In the genomic region with DNA sequence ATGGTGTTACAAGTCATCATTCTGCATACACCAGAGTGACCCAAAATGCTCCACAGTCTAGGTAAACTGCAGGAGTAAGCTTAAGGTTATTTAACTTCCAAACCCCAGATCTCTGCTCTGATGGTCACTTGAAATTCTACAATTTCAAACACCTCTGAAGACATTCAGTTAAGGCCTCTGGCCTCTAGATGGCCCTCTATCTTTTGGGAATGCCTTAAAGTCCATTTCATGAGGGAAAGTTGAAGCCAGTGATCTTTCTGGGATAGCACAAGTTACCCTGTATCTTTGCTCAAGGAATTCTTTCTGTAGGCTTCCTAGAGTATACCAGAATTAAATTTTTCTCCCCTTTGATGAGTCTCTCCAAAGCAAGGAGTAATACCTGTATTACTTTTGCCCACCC, we compare ENCODE assay signal across 7 cellular contexts. TPM values are rescaled to one million over a fixed set of nuclear protein-coding genes. Genes with fewer than 3 reads are reported as not detected.
DNase-seq lines count a peak whose midpoint lies in the region; ATAC-seq and TF ChIP-seq lines count a peak whose summit lies in the region.
"Not testable (repeated sequence)": the region's sequence is repeated elsewhere in the genome, so short reads cannot be mapped to it uniquely, and the experiment has no call there.

No MANE protein-coding gene starts in this region.

- not testable (repeated sequence) for H3K9me3 ChIP-seq in DOHH2 (ENCODE audit: control insufficient read depth, insufficient read depth, low read length); IMR-90 (ENCODE audit: control insufficient read depth, insufficient read depth, low read length); left lung

- TF ChIP-seq POLR2A in IMR-90 (IDR thresholded peaks at IDR 0.05; ENCODE audit: low read depth, low read length): not testable (repeated sequence)

- not testable (repeated sequence) for H3K9me1 ChIP-seq in IMR-90 (ENCODE audit: insufficient read depth, low read length)

- not testable (repeated sequence) for H3K4me1 ChIP-seq in DOHH2 (ENCODE audit: control insufficient read depth, low read length); IMR-90 (ENCODE audit: control insufficient read depth, insufficient read depth, low read length); left lung

- dilution Hi-C loops in IMR-90 (cut with HindIII; ENCODE audit: low sequenced_read_pairs, unreplicated experiment): not testable (repeated sequence)

- H3K9me3 Mint-ChIP-seq in progenitor cell of endocrine pancreas (ENCODE audit: low read depth): not testable (repeated sequence)

- not testable (repeated sequence) for H3K56ac ChIP-seq in IMR-90 (ENCODE audit: extremely low read depth, insufficient read depth, low read length)

- H3K27me3 ChIP-seq in DOHH2 (ENCODE audit: control insufficient read depth, low read length); IMR-90 (ENCODE audit: control insufficient read depth, insufficient read depth, low read length); dorsolateral prefrontal cortex: not testable (repeated sequence)
- peaks cover 0 to 14% of the 10 kb centered on the region in 2 donors for H3K27me3 ChIP-seq in left lung

- H3K36me3 Mint-ChIP-seq in progenitor cell of endocrine pancreas (ENCODE audit: insufficient read depth): not testable (repeated sequence)

- not testable (repeated sequence) for H2AK5ac ChIP-seq in IMR-90 (ENCODE audit: low read depth, low read length)

- H2AFZ ChIP-seq in IMR-90 (replicated peaks; ENCODE audit: low read length, poor library complexity): not testable (repeated sequence)

- H3K14ac ChIP-seq in IMR-90 (replicated peaks; ENCODE audit: low read depth, low read length): not testable (repeated sequence)

- not testable (repeated sequence) for H3K18ac ChIP-seq in IMR-90 (ENCODE audit: low read depth, low read length)

- H3K23ac ChIP-seq in IMR-90 (ENCODE audit: low read depth, low read length): not testable (repeated sequence)

- intact Hi-C loops in IMR-90 (cut with micrococcal nuclease); dorsolateral prefrontal cortex (cut with DNase I); left lung (cut with DNase I): not testable (repeated sequence)

- not testable (repeated sequence) for H4K8ac ChIP-seq in IMR-90 (ENCODE audit: low read depth in 2 of 2, low read length in 2 of 2)

- H3K4me2 ChIP-seq in DOHH2 (ENCODE audit: low read length); IMR-90 (ENCODE audit: low read depth, low read length): not testable (repeated sequence)

- H3K4ac ChIP-seq in IMR-90 (ENCODE audit: low read depth, low read length): not testable (repeated sequence)

- not testable (repeated sequence) for H3K4me3 ChIP-seq in DOHH2 (ENCODE audit: low read length); IMR-90 (ENCODE audit: insufficient read depth, low read depth, low read length); dorsolateral prefrontal cortex; fibroblast of villous mesenchyme (ENCODE audit: low read depth, low read length); left lung

- H2BK20ac ChIP-seq in IMR-90 (ENCODE audit: low read depth, low read length): not testable (repeated sequence)

- TF ChIP-seq CTCF in DOHH2 (IDR thresholded peaks at IDR 0.05; ENCODE audit: low read depth, low read length, poor library complexity, severe bottlenecking): peak; percentile 28
- peak; percentile 16; the same call in 1 of the 2 replicates for TF ChIP-seq CTCF in IMR-90 (conservative IDR thresholded peaks at IDR 0.05; ENCODE audit: low read depth, low read length)
- peak; percentile 79 for TF ChIP-seq CTCF in VCaP (conservative IDR thresholded peaks at IDR 0.05)
- TF ChIP-seq CTCF in dorsolateral prefrontal cortex (IDR thresholded peaks at IDR 0.05 in 54 of 56, conservative IDR thresholded peaks at IDR 0.05 in 2 of 56; ENCODE audit: low read depth in 1 of 56, partially characterized antibody in 56 of 56): peak in 29 of 56 donors; percentile 10 to 49 (median 27)
- peak; percentile 32 for TF ChIP-seq CTCF in fibroblast of villous mesenchyme (IDR thresholded peaks at IDR 0.05; ENCODE audit: insufficient read depth, low read depth, low read length)
- TF ChIP-seq CTCF in left lung (IDR thresholded peaks at IDR 0.05): not testable (repeated sequence)
- peak; percentile 43 for TF ChIP-seq CTCF in progenitor cell of endocrine pancreas (IDR thresholded peaks at IDR 0.05; ENCODE audit: unreplicated experiment)

- TF ChIP-seq RAD21 in IMR-90 (IDR thresholded peaks at IDR 0.05; ENCODE audit: low read length): not testable (repeated sequence)

- not testable (repeated sequence) for H3K27ac Mint-ChIP-seq in progenitor cell of endocrine pancreas

- H3K27me3 Mint-ChIP-seq in progenitor cell of endocrine pancreas: not testable (repeated sequence)

- H2AK9ac ChIP-seq in IMR-90 (replicated peaks; ENCODE audit: low read depth, low read length, poor library complexity): not testable (repeated sequence)

- not testable (repeated sequence) for H2BK5ac ChIP-seq in IMR-90 (ENCODE audit: low read depth, low read length, poor library complexity, severe bottlenecking)

- not testable (repeated sequence) for H3K9me2 ChIP-seq in DOHH2 (replicated peaks; ENCODE audit: control insufficient read depth, low read length)

- not testable (repeated sequence) for H3K27ac ChIP-seq in DOHH2 (ENCODE audit: low read depth, low read length); IMR-90 (ENCODE audit: insufficient read depth, low read length); VCaP; dorsolateral prefrontal cortex; left lung

- H3K79me2 ChIP-seq in DOHH2 (ENCODE audit: control insufficient read depth, low read length): not testable (repeated sequence)

- H3K36me3 ChIP-seq in DOHH2 (ENCODE audit: control insufficient read depth, low read length); IMR-90 (ENCODE audit: control insufficient read depth, insufficient read depth, low read length); left lung: not testable (repeated sequence)

- CTCF ChIA-PET in IMR-90 (lab: Yijun Ruan, JAX): interaction anchor here (1.0 kb wide), 1 partner anchor 11 kb away, joined by 5 read pairs; no protein-coding TSS in a partner anchor

- H3K79me1 ChIP-seq in IMR-90 (ENCODE audit: low read depth in 1 of 2, low read length in 2 of 2): not testable (repeated sequence)

- POLR2A ChIA-PET in IMR-90 (lab: Charles Lee; ENCODE audit: unreplicated experiment): not testable (repeated sequence)

- not testable (repeated sequence) for H3F3A ChIP-seq in DOHH2 (ENCODE audit: control insufficient read depth, insufficient read depth)

- H2BK120ac ChIP-seq in IMR-90 (ENCODE audit: low read depth, low read length): not testable (repeated sequence)

- not testable (repeated sequence) for H2BK15ac ChIP-seq in IMR-90 (ENCODE audit: low read depth, low read length)

- not testable (repeated sequence) for DNase-seq in IMR-90; dorsolateral prefrontal cortex; fibroblast of villous mesenchyme (ENCODE audit: low read depth); left lung; progenitor cell of endocrine pancreas (ENCODE audit: low spot score, unreplicated experiment)

- ATAC-seq in IMR-90 (ENCODE audit: low read depth): peak; percentile 83
- peak; percentile 57 for ATAC-seq in left lung

- not testable (repeated sequence) for BruUV-seq in IMR-90 (replicated peaks; lab: Mats Ljungman, UMichigan)

- not testable (repeated sequence) for H4K5ac ChIP-seq in IMR-90 (ENCODE audit: low read depth, low read length)

- in situ Hi-C loops in IMR-90 (cut with MboI; ENCODE audit: low sequenced_read_pairs): not testable (repeated sequence)

- H3K4me1 Mint-ChIP-seq in progenitor cell of endocrine pancreas (ENCODE audit: low read depth): not testable (repeated sequence)

- H3K9ac ChIP-seq in IMR-90 (ENCODE audit: low read depth, low read length): not testable (repeated sequence)

- not testable (repeated sequence) for H4K20me1 ChIP-seq in DOHH2 (ENCODE audit: control insufficient read depth, insufficient read depth, low read depth, low read length); IMR-90 (ENCODE audit: insufficient read depth, low read length)

- not testable (repeated sequence) for H3K4me3 Mint-ChIP-seq in progenitor cell of endocrine pancreas (ENCODE audit: low read depth)

- H4K91ac ChIP-seq in IMR-90 (ENCODE audit: insufficient read depth, low read depth, low read length): not testable (repeated sequence)

RNA-seq across cellular contexts. Expression of gene SAXO2, which starts 18.7 kb away (rescaled TPM):
- total RNA-seq in IMR-90 (2012; rRNA removed) (0.28 TPM in 1 of 2 replicates, not detected in the other), dorsolateral prefrontal cortex (10 to 100 TPM in 58 of 120 experiments, 1 to 10 TPM in 62; 4.5 to 26.3 (median 9.9) TPM), fibroblast of villous mesenchyme (0.86 and 1.6 TPM in 2 replicates), left lung (1 to 10 TPM; 1.4 to 9.0 TPM), progenitor cell of endocrine pancreas (5.2 and 6.0 TPM in 2 replicates)
- 0.14 and 0.42 TPM in 2 replicates for polyA plus RNA-seq in IMR-90 (2012; rRNA removed)
- polyA plus RNA-seq in IMR-90 (2012; cell fraction: cytosol; rRNA removed): 0.02 and 0.33 TPM in 2 replicates
- polyA plus RNA-seq in IMR-90 (2012; cell fraction: nucleus; rRNA removed; ENCODE audit: low replicate concordance): 0.42 and 1.0 TPM in 2 replicates

RNA-seq across cellular contexts. Expression of gene EFL1, which starts 18.7 kb away (rescaled TPM):
- 24.6 and 27.8 TPM in 2 replicates for total RNA-seq in IMR-90 (2012; rRNA removed)
- polyA plus RNA-seq in IMR-90 (2012; rRNA removed): 8.7 and 10.1 TPM in 2 replicates
- 2.4 and 3.1 TPM in 2 replicates for polyA plus RNA-seq in IMR-90 (2012; cell fraction: cytosol; rRNA removed)
- polyA plus RNA-seq in IMR-90 (2012; cell fraction: nucleus; rRNA removed; ENCODE audit: low replicate concordance): 1.2 and 7.8 TPM in 2 replicates
- total RNA-seq in dorsolateral prefrontal cortex: 10 to 100 TPM in 112 of 120 experiments, 1 to 10 TPM in 8; 8.0 to 23.4 (median 13.5) TPM
- 18.0 and 22.9 TPM in 2 replicates for total RNA-seq in fibroblast of villous mesenchyme
- 10 to 100 TPM; 14.7 to 15.8 TPM for total RNA-seq in left lung
- total RNA-seq in progenitor cell of endocrine pancreas: 30.3 and 31.1 TPM in 2 replicates
